16 cellular contexts compared by ENCODE assay signal in the genomic region with DNA sequence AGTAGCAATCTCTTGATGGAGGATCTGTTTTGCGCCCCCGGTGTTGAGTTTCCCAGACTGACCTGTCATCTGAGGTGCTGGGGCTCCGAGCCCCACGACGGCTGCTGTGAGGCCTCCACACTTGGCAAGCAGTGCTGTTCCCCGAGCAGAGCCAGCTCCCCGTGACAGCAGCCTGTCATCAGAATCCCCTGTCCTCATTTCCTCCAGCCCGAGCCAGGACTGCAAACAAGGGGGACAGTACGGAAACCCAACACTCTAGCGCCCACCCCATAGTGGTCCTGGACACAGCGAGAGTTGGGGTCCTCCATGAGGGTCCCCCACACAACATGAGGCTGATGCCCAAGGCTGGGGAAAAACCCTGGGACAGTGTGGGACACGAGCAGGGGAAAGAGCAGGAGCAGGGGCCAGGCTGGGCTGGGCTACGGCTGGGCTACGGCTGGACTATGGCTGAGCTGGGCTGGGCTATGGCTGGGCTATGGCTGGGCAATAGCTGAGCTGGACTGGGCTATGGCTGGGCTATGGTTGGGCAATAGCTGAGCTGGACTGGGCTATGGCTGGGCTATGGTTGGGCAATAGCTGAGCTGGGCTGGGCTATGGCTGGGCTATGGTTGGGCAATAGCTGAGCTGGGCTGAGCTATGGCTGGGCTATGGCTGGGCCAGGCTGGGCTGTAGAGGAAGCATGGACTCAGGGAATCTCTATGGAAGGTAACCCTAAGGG. TPM values are rescaled to one million over a fixed set of nuclear protein-coding genes. Genes with fewer than 3 reads are reported as not detected.
A peak's percentile ranks its signal among the peaks of the same experiment; 100 is the strongest.
DNase-seq lines count a peak whose midpoint lies in the region; ATAC-seq, FAIRE-seq and TF ChIP-seq lines count a peak whose summit lies in the region.
"Had no signal": no experiment of that assay in that cellular context is flagged by ENCODE, and none has a peak within 500 bp of the region (broad histone marks: within the 10 kb centered on the region; RNA-seq: fewer than 3 reads in every experiment).

No MANE protein-coding gene starts in this region.

- no peaks in the 10 kb centered on the region for H3K27me3 ChIP-seq in bronchial epithelial cell (ENCODE audit: control insufficient read depth, insufficient read depth, low read length)
- H3K27me3 ChIP-seq: esophagus muscularis mucosa, thyroid gland had no signal

- TF ChIP-seq CTCF in bronchial epithelial cell (IDR thresholded peaks at IDR 0.05; ENCODE audit: insufficient read depth, low read length, severe bottlenecking) (no peak), D721Med (IDR thresholded peaks at IDR 0.05; ENCODE audit: insufficient read depth, missing control alignments) (no peak)

- peak; percentile 80 for DNase-seq in Right ventricle myocardium inferior (ENCODE audit: missing footprints)
- no peak for DNase-seq in cardiac septum (ENCODE audit: low spot score)
- peak; percentile 76 for DNase-seq in bronchial epithelial cell (ENCODE audit: low read depth)
- DNase-seq in left lobe of liver (ENCODE audit: low spot score) = peak; percentile 85
- DNase-seq in D721Med (ENCODE audit: insufficient read length, low spot score) = no peak
- no peak for DNase-seq in OCI-M2 (lab: John Stamatoyannopoulos, UW; ENCODE audit: unreplicated experiment)
- DNase-seq: ACHN; activated CD4-positive, alpha-beta T cell treated with anti-CD3 and anti-CD28 coated beads for 36 hours; activated naive CD8-positive, alpha-beta T cell treated with anti-CD3 and anti-CD28 coated beads, Interleukin-2, amount 10 ng/mL, durations not matched to agents 7 days and 5 days; NCI-H146; RPMI8226; stimulated activated CD4-positive, alpha-beta T cell treated with anti-CD3 and anti-CD28 coated beads, Interleukin-4, amount 100 ng/mL, for 24 hours; thyroid gland had no signal

- no peaks in the 10 kb centered on the region for H3K36me3 ChIP-seq in bronchial epithelial cell (ENCODE audit: control insufficient read depth, insufficient read depth, low read length)
- H3K36me3 ChIP-seq: thyroid gland had no signal

- no peak overlapping the region for H3K4me3 ChIP-seq in bronchial epithelial cell (ENCODE audit: low read depth, low read length)
- H3K4me3 ChIP-seq: esophagus muscularis mucosa, thyroid gland had no signal

- ATAC-seq in Right ventricle myocardium inferior = peak; percentile 18
- peak; percentile 86 for ATAC-seq in left lobe of liver
- no peak for ATAC-seq in HG03432 (IDR thresholded peaks at IDR 0.05; ENCODE audit: unreplicated experiment)
- no peak for ATAC-seq in HG03342 (IDR thresholded peaks at IDR 0.05; ENCODE audit: unreplicated experiment)
- ATAC-seq: activated CD4-positive, alpha-beta T cell treated with anti-CD3 and anti-CD28 coated beads for 36 hours had no signal

- FAIRE-seq in bronchial epithelial cell (lab: Jason Lieb, UNC) = peak; percentile 96
- FAIRE-seq in D721Med (lab: Jason Lieb, UNC) = no peak

- intact Hi-C loops in Right ventricle myocardium inferior (cut with DNase I) (loop anchor here (10.0 kb wide), 1 partner anchor 172 kb away; the partner anchor contains the start of gene UBE2F), cardiac septum (cut with DNase I) (loop anchor here (5.0 kb wide), 1 partner anchor 75 kb away; the partner anchor contains the start of gene SCLY)

RNA-seq across cellular contexts. Expression of gene KLHL30, which starts 1.5 kb away (rescaled TPM):
- total RNA-seq in Right ventricle myocardium inferior (20.6 TPM), cardiac septum (14.3 TPM), bronchial epithelial cell (0.26 and 0.38 TPM in 2 replicates), left lobe of liver (0.10 TPM)
- total RNA-seq: activated CD4-positive, alpha-beta T cell treated with anti-CD3 and anti-CD28 coated beads for 36 hours; activated naive CD8-positive, alpha-beta T cell treated with anti-CD3 and anti-CD28 coated beads, Interleukin-2, amount 10 ng/mL, durations not matched to agents 7 days and 5 days had no signal

RNA-seq across cellular contexts. Expression of gene ERFE, which starts 21.8 kb away (rescaled TPM):
- 0.51 TPM for total RNA-seq in Right ventricle myocardium inferior
- 0.62 TPM for total RNA-seq in cardiac septum
- total RNA-seq in bronchial epithelial cell = 4.2 and 5.8 TPM in 2 replicates
- not detected for total RNA-seq in left lobe of liver

RNA-seq across cellular contexts. Expression of gene ESPNL, which starts 36.8 kb away (rescaled TPM):
- total RNA-seq in Right ventricle myocardium inferior (not detected), cardiac septum (0.08 TPM), bronchial epithelial cell (under 0.01 TPM in 1 of 2 replicates, not detected in the other), left lobe of liver (1.7 TPM)

Comparison
In these comparisons a context has a peak if more than half of its experiments do, and no peak if none do; other contexts are left out.
1. DNase-seq: peak in Right ventricle myocardium inferior (single experiment), bronchial epithelial cell (single experiment) and left lobe of liver (single experiment); none in cardiac septum (single experiment), D721Med (single experiment) and OCI-M2 (single experiment).
2. ATAC-seq: peak in Right ventricle myocardium inferior (single experiment) and left lobe of liver (single experiment); none in HG03432 (single experiment) and HG03342 (single experiment).
3. RNA of gene KLHL30, which starts 1.5 kb away (total RNA-seq): 20.6 TPM in Right ventricle myocardium inferior (single experiment) and 14.3 TPM in cardiac septum (single experiment); 0.26 to 0.38 TPM in bronchial epithelial cell and 0.10 TPM in left lobe of liver (single experiment); every median in the first group is over 10 times any median in the second.